In genomic region chr9:108567571-108567970, GRCh38 we compare ENCODE assay signal across 17 cellular contexts.
DNase-seq lines count a peak whose midpoint lies in the region; ATAC-seq, FAIRE-seq and TF ChIP-seq lines count a peak whose summit lies in the region.
"Had no signal": no experiment of that assay in that cellular context is flagged by ENCODE, and none has a peak within 500 bp of the region (broad histone marks: within the 10 kb centered on the region; RNA-seq: fewer than 3 reads in every experiment).

No MANE protein-coding gene starts in this region.

- POLR2A ChIA-PET in HCT116 (lab: Charles Lee): no interaction called here

- ATAC-seq in HCT116 (no peak), HG02981 (IDR thresholded peaks at IDR 0.05; ENCODE audit: unreplicated experiment) (no peak), GM21717 (IDR thresholded peaks at IDR 0.05; ENCODE audit: unreplicated experiment) (no peak)
- no peak for ATAC-seq in stimulated activated naive B cell treated with anti-CD40 and anti-IgM and Interleukin-4, amounts not matched to agents 10 μg/mL and 1 μg/mL and 100 μg/mL, for 72 hours (replicated peaks)
- ATAC-seq: K562 had no signal

- H3K18ac ChIP-seq in mesendoderm (ENCODE audit: low read length): no peak overlapping the region

- H3K4me3 Mint-ChIP-seq in stimulated activated naive B cell treated with anti-CD40 and anti-IgM and Interleukin-4, amounts not matched to agents 10 μg/mL and 1 μg/mL and 100 μg/mL, for 72 hours: no peak overlapping the region
- H3K4me3 Mint-ChIP-seq: CD4-positive, alpha-beta T cell had no signal

- WGBS in mesendoderm (ENCODE audit: extremely low coverage, insufficient coverage, low lambda C conversion rate): no CpG with 5 or more reads among the region's 1 CpG

- H3K56ac ChIP-seq in mesendoderm (ENCODE audit: low read length): peak overlapping the region; percentile 39

- RAD21 ChIA-PET in HCT116 (lab: Charles Lee; ENCODE audit: low non-redundant PET in 1 of 2, low total read pairs in 2 of 2, uncharacterized antibody in 2 of 2, unreplicated experiment in 2 of 2): no interaction called here

- H2AK5ac ChIP-seq in mesendoderm (ENCODE audit: low read length): no peak overlapping the region

- intact Hi-C loops in HCT116 (cut with micrococcal nuclease): loop anchor here (5.0 to 10.0 kb wide), 7 partner anchors 195 to 1100 kb away; no protein-coding TSS in a partner anchor

- H3K79me1 ChIP-seq in mesendoderm (ENCODE audit: low read length): no peaks in the 10 kb centered on the region

- TF ChIP-seq RAD21 in HCT116 (IDR thresholded peaks at IDR 0.05; ENCODE audit: low read depth): 0 out of 2 replicates have a peak, but pooled peaks have one; percentile 4

- no peaks in the 10 kb centered on the region for H3K36me3 Mint-ChIP-seq in stimulated activated naive B cell treated with anti-CD40 and anti-IgM and Interleukin-4, amounts not matched to agents 10 μg/mL and 1 μg/mL and 100 μg/mL, for 72 hours

- dilution Hi-C loops in keratinocyte (cut with MboI; ENCODE audit: extremely low pct_ligation_motif_present, low sequenced_read_pairs): no loop called here

- H3K27me3 ChIP-seq in HCT116 (ENCODE audit: insufficient read depth, low read length): peaks cover 4% of the 10 kb centered on the region; the same call in 1 of the 2 replicates
- no peaks in the 10 kb centered on the region for H3K27me3 ChIP-seq in keratinocyte (ENCODE audit: control insufficient read depth, extremely low read depth, insufficient read depth, low read length)
- H3K27me3 ChIP-seq in mesendoderm (ENCODE audit: insufficient read depth, low read length, poor library complexity): no peaks in the 10 kb centered on the region
- H3K27me3 ChIP-seq: BLaER1 treated with 17β-estradiol and CSF1 and Interleukin-3, amounts not matched to agents 10 nM and 100 nM had no signal

- no peaks in the 10 kb centered on the region for H3K27me3 Mint-ChIP-seq in stimulated activated naive B cell treated with anti-CD40 and anti-IgM and Interleukin-4, amounts not matched to agents 10 μg/mL and 1 μg/mL and 100 μg/mL, for 72 hours

- no peak overlapping the region for H3K23ac ChIP-seq in mesendoderm (ENCODE audit: low read length)

- DNase-seq in HCT116 (ENCODE audit: low read depth, low spot score) (no peak), keratinocyte (ENCODE audit: low read depth, low spot score) (no peak), mesendoderm (peak; percentile 78), H4 (ENCODE audit: low spot score) (no peak)
- DNase-seq in stimulated activated naive B cell treated with anti-CD40 and anti-IgM and Interleukin-4, amounts not matched to agents 10 μg/mL and 1 μg/mL and 100 μg/mL, for 72 hours: no peak
- DNase-seq: AML-193; Calu3; CD4-positive, alpha-beta T cell; DMS 273 treated with DMSO at 0.1 percent for 48 hours; GOT3; HCEC 1CT had no signal

- H4K20me1 ChIP-seq in HCT116 (ENCODE audit: insufficient read depth): no peaks in the 10 kb centered on the region
- no peaks in the 10 kb centered on the region for H4K20me1 ChIP-seq in keratinocyte (ENCODE audit: control insufficient read depth, extremely low read depth, insufficient read depth, low read length)
- H4K20me1 ChIP-seq: BLaER1 treated with 17β-estradiol and CSF1 and Interleukin-3, amounts not matched to agents 10 nM and 100 nM had no signal

- H3K4me3 ChIP-seq in HCT116 (replicated peaks in 1 of 2; ENCODE audit: low read depth in 1 of 2, low read length in 2 of 2) (no peak overlapping the region), keratinocyte (ENCODE audit: control insufficient read depth in 2 of 3, extremely low read depth in 1 of 3, insufficient read depth in 2 of 3, low read depth in 1 of 3, low read length in 3 of 3) (no peak overlapping the region), mesendoderm (ENCODE audit: low read length) (no peak overlapping the region)
- H3K4me3 ChIP-seq: BLaER1 treated with 17β-estradiol and CSF1 and Interleukin-3, amounts not matched to agents 10 nM and 100 nM; K562 had no signal

- no peak overlapping the region for H3K27ac Mint-ChIP-seq in stimulated activated naive B cell treated with anti-CD40 and anti-IgM and Interleukin-4, amounts not matched to agents 10 μg/mL and 1 μg/mL and 100 μg/mL, for 72 hours
- H3K27ac Mint-ChIP-seq: CD4-positive, alpha-beta T cell had no signal

- H3K9me1 ChIP-seq in keratinocyte (ENCODE audit: control insufficient read depth, extremely low read depth, insufficient read depth, low read length): no peaks in the 10 kb centered on the region

- no peak overlapping the region for H4K5ac ChIP-seq in mesendoderm (ENCODE audit: low read length)

- H3K4ac ChIP-seq in mesendoderm (ENCODE audit: low read depth, low read length): peak overlapping the region; percentile 55

- H3K36me3 ChIP-seq in HCT116 (ENCODE audit: control insufficient read depth in 1 of 2, insufficient read depth in 2 of 2, low read length in 2 of 2) (no peaks in the 10 kb centered on the region), keratinocyte (ENCODE audit: control insufficient read depth in 2 of 2, extremely low read depth in 1 of 2, insufficient read depth in 2 of 2, low read length in 2 of 2) (no peaks in the 10 kb centered on the region), mesendoderm (ENCODE audit: control insufficient read depth, insufficient read depth, low read length) (no peaks in the 10 kb centered on the region)
- H3K36me3 ChIP-seq: BLaER1 treated with 17β-estradiol and CSF1 and Interleukin-3, amounts not matched to agents 10 nM and 100 nM had no signal

- H3K9me3 Mint-ChIP-seq in stimulated activated naive B cell treated with anti-CD40 and anti-IgM and Interleukin-4, amounts not matched to agents 10 μg/mL and 1 μg/mL and 100 μg/mL, for 72 hours: no peaks in the 10 kb centered on the region

- no peaks in the 10 kb centered on the region for H3K9me2 ChIP-seq in HCT116 (ENCODE audit: insufficient read depth)

- H2BK15ac ChIP-seq in mesendoderm (replicated peaks; ENCODE audit: low read depth): no peak overlapping the region

- H2BK5ac ChIP-seq in mesendoderm (ENCODE audit: low read length): no peak overlapping the region

- no TSS peak for BruUV-seq in HCT116 (replicated peaks; lab: Mats Ljungman, UMichigan)

- H3K9ac ChIP-seq in HCT116 (ENCODE audit: low read length) (no peak overlapping the region), keratinocyte (ENCODE audit: control insufficient read depth, extremely low read depth, insufficient read depth, low read length) (no peak overlapping the region), mesendoderm (ENCODE audit: low read length) (no peak overlapping the region)
- H3K9ac ChIP-seq: BLaER1 treated with 17β-estradiol and CSF1 and Interleukin-3, amounts not matched to agents 10 nM and 100 nM had no signal

- no peak for FAIRE-seq in keratinocyte (lab: Jason Lieb, UNC)
- FAIRE-seq: K562 had no signal

- H3K79me2 ChIP-seq in HCT116 (ENCODE audit: insufficient read depth, low read length): no peaks in the 10 kb centered on the region
- H3K79me2 ChIP-seq in keratinocyte (ENCODE audit: control insufficient read depth, insufficient read depth, low read length): no peaks in the 10 kb centered on the region
- no peaks in the 10 kb centered on the region for H3K79me2 ChIP-seq in mesendoderm (ENCODE audit: control insufficient read depth, insufficient read depth, low read length)

- H3K9me3 ChIP-seq in HCT116 (ENCODE audit: control insufficient read depth in 1 of 2, insufficient read depth in 1 of 2, low read depth in 1 of 2, low read length in 2 of 2) (no peaks in the 10 kb centered on the region), keratinocyte (ENCODE audit: control insufficient read depth, low read depth, low read length) (no peaks in the 10 kb centered on the region)
- H3K9me3 ChIP-seq: BLaER1 treated with 17β-estradiol and CSF1 and Interleukin-3, amounts not matched to agents 10 nM and 100 nM had no signal

- no peak overlapping the region for H4K8ac ChIP-seq in mesendoderm (ENCODE audit: low read depth, low read length)

- CTCF ChIA-PET in HCT116 (lab: Charles Lee): interaction anchor here (0.7 to 3.8 kb wide), 4 partner anchors 158 to 1145 kb away, joined by 3 to 19 read pairs (median 10); no protein-coding TSS in a partner anchor

- H3K4me2 ChIP-seq in HCT116 (ENCODE audit: low read length) (no peak overlapping the region), keratinocyte (ENCODE audit: control insufficient read depth, extremely low read depth, insufficient read depth, low read depth, low read length) (no peak overlapping the region), mesendoderm (ENCODE audit: low read length) (no peak overlapping the region)
- H3K4me2 ChIP-seq: BLaER1 treated with 17β-estradiol and CSF1 and Interleukin-3, amounts not matched to agents 10 nM and 100 nM had no signal

- TF ChIP-seq CTCF in HCT116 (IDR thresholded peaks at IDR 0.05 in 2 of 3, conservative IDR thresholded peaks at IDR 0.05 in 1 of 3; ENCODE audit: borderline replicate concordance in 1 of 3, insufficient read depth in 1 of 3, low read depth in 2 of 3, low read length in 2 of 3): no peak
- no peak for TF ChIP-seq CTCF in VCaP (conservative IDR thresholded peaks at IDR 0.05)
- TF ChIP-seq CTCF in keratinocyte (optimal IDR thresholded peaks at IDR 0.05 in 1 of 3, IDR thresholded peaks at IDR 0.05 in 1 of 3, conservative IDR thresholded peaks at IDR 0.05 in 1 of 3; ENCODE audit: extremely low read depth in 1 of 3, insufficient read depth in 2 of 3, low read length in 3 of 3): peak in 1 of 3 experiments; percentile 13

- no peaks in the 10 kb centered on the region for H3K4me1 Mint-ChIP-seq in stimulated activated naive B cell treated with anti-CD40 and anti-IgM and Interleukin-4, amounts not matched to agents 10 μg/mL and 1 μg/mL and 100 μg/mL, for 72 hours

- TF ChIP-seq POLR2A in HCT116 (IDR thresholded peaks at IDR 0.05; ENCODE audit: borderline replicate concordance, extremely low read depth, insufficient read depth, insufficient read length): no peak

- H2AFZ ChIP-seq in HCT116 (ENCODE audit: low read depth, low read length, poor library complexity, severe bottlenecking) (no peak overlapping the region), keratinocyte (ENCODE audit: control insufficient read depth, low read length) (peak overlapping the region; percentile 29)

- H3K27ac ChIP-seq in HCT116 (ENCODE audit: low read depth, low read length) (no peak overlapping the region), VCaP (peak overlapping the region; percentile 76), keratinocyte (ENCODE audit: control insufficient read depth, insufficient read depth, low read length) (peak overlapping the region; percentile 25), mesendoderm (ENCODE audit: low read depth, low read length) (no peak overlapping the region)
- H3K27ac ChIP-seq: BLaER1 treated with 17β-estradiol and CSF1 and Interleukin-3, amounts not matched to agents 10 nM and 100 nM; HL-60 had no signal

- H3K4me1 ChIP-seq in HCT116 (ENCODE audit: control insufficient read depth in 1 of 2, insufficient read depth in 2 of 2, low read length in 2 of 2) (peaks cover 0 to 7% of the 10 kb centered on the region in 2 experiments; a peak in 1 of 4 replicates), keratinocyte (ENCODE audit: control insufficient read depth, extremely low read depth, insufficient read depth, low read length) (peaks cover 40% of the 10 kb centered on the region), mesendoderm (ENCODE audit: control insufficient read depth, low read depth, low read length) (peaks cover 2% of the 10 kb centered on the region)

- peak overlapping the region; percentile 23 for H2BK120ac ChIP-seq in mesendoderm (ENCODE audit: low read depth, low read length)

TF ChIP-seq in HCT116, 20 proteins besides CTCF, POLR2A, EP300 and RAD21 (continues in another document):
- TF ChIP-seq POLR2AphosphoS5 (IDR thresholded peaks at IDR 0.05; ENCODE audit: low read depth, low read length): no peak

Comparison
In these comparisons a context has a peak if more than half of its experiments do, and no peak if none do; other contexts are left out.
1. H3K27ac ChIP-seq: peak in VCaP (single experiment) and keratinocyte (single experiment); none in HCT116 (single experiment) and mesendoderm (single experiment).